ENCODE assay signal across 10 cellular contexts in the genomic region with DNA sequence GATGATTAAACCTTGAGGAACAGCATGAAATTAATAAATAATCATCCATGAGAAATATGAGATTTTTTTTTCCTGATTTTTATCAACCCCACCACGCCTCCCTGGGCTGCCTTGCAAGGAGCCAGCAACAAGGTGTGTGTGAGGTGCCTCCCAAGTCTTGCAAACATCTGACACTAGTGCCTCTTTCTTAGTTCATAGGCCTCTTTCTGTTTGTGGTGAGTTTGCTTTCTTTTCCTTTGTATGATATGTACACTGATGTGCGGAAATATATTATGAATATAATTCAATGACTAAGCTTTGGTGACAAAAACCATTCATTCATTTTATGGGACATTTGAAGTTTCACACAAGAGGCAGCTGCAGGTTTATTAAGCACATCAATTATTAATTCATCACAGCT.
"Had no signal": no experiment of that assay in that cellular context is flagged by ENCODE, and none has a peak within 500 bp of the region (broad histone marks: within the 10 kb centered on the region; RNA-seq: fewer than 3 reads in every experiment).

No MANE protein-coding gene starts in this region.

- DNase-seq: dorsolateral prefrontal cortex; glutamatergic neuron; left cardiac atrium; lower lobe of right lung; midbrain; retina; stimulated activated CD4-positive, alpha-beta T cell treated with anti-CD3 and anti-CD28 coated beads, Interleukin-4, amount 100 ng/mL, for 1 hour; stimulated activated CD8-positive, alpha-beta memory T cell treated with anti-CD3 and anti-CD28 coated beads, Interleukin-4, amount 100 ng/mL, for 48 hours; thyroid gland had no signal

- ATAC-seq: left cardiac atrium, lower lobe of right lung, SK-N-SH treated with all-trans-retinoic acid at 6 μM for 48 hours had no signal
